In the genomic region with DNA sequence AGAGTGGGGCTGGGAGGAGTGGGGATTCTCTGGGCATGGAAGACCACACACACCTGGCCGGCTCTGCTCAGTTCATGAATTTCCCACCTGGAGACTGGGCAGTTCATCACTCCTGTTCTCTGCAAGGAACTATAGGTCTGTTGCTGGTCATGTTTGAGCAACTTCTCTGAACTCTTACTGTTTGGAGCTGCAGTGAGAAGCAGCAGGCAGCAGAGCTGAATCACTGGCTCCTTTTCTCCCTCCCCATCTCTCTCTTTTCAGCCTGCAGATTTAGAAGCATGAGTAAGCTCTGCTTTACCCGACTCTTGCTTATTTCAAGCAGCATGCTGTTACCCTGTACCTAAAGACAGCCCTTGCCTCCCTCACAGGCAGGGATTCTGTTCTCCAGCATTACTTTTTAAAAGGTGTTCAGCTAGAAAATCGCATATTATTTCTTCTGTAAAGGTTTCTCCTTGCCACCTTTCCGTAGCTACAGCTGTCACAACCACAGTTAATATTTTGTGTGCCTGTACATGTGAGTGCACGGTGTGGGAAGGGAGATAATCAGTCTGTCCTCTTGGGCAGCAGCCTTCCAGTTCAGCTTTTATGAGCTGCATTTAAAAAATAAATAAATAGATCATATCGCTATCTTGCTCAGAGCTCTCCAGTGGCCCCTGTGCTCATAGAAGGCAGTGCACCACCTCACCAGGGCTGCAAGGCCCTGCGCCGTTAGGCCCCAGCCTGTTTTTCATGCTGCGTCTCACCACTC, we compare ENCODE assay signal across 11 cellular contexts.
DNase-seq lines count a peak whose midpoint lies in the region; ATAC-seq and TF ChIP-seq lines count a peak whose summit lies in the region.
"Had no signal": no experiment of that assay in that cellular context is flagged by ENCODE, and none has a peak within 500 bp of the region (broad histone marks: within the 10 kb centered on the region; RNA-seq: fewer than 3 reads in every experiment).

No MANE protein-coding gene starts in this region.

- H3K4me1 ChIP-seq in thyroid gland = no peaks in the 10 kb centered on the region
- H3K4me1 ChIP-seq in suprapubic skin = no peaks in the 10 kb centered on the region

- no peak for ATAC-seq in GM19324 (IDR thresholded peaks at IDR 0.05; ENCODE audit: low FRiP score, unreplicated experiment)
- ATAC-seq: T-cell had no signal

- H3K9me3 ChIP-seq in thyroid gland (no peaks in the 10 kb centered on the region), suprapubic skin (no peaks in the 10 kb centered on the region)

- H3K27me3 ChIP-seq in thyroid gland (no peaks in the 10 kb centered on the region), suprapubic skin (no peaks in the 10 kb centered on the region)

- DNase-seq in Ammon's horn (ENCODE audit: low spot score) (peak; percentile 64), LHCN-M2 (ENCODE audit: low read depth) (peak; percentile 50), dedifferentiated amniotic fluid mesenchymal stem cell (ENCODE audit: extremely low spot score) (peak; percentile 31), nephron progenitor cell (no peak), thyroid gland (no peak), suprapubic skin (ENCODE audit: low spot score in 2 of 2) (no peak), NCI-H146 treated with DMSO at 0.1 percent for 48 hours (lab: John Stamatoyannopoulos, UW; ENCODE audit: unreplicated experiment) (no peak)
- DNase-seq: NCI-H146, T-cell had no signal

- peak overlapping the region; percentile 20 for H3K27ac Mint-ChIP-seq in nephron progenitor cell
- H3K27ac Mint-ChIP-seq: activated T-helper 2 cell treated with anti-CD3 and anti-CD28 coated beads, Interferon-gamma antibody, Interleukin-2, Interleukin-4, amounts not matched to agents 10 μg/mL and 5 μg/mL and 100 μg/mL, durations not matched to agents 14 hours and 24 hours and 36 hours; T-cell had no signal

- no peaks in the 10 kb centered on the region for H3K4me1 Mint-ChIP-seq in nephron progenitor cell
- H3K4me1 Mint-ChIP-seq: T-cell had no signal

- no peaks in the 10 kb centered on the region for H3K9me3 Mint-ChIP-seq in nephron progenitor cell
- H3K9me3 Mint-ChIP-seq: activated T-helper 2 cell treated with anti-CD3 and anti-CD28 coated beads, Interferon-gamma antibody, Interleukin-2, Interleukin-4, amounts not matched to agents 10 μg/mL and 5 μg/mL and 100 μg/mL, durations not matched to agents 14 hours and 24 hours and 36 hours; T-cell had no signal

- TF ChIP-seq CTCF in nephron progenitor cell (IDR thresholded peaks at IDR 0.05) = no peak
- no peak for TF ChIP-seq CTCF in thyroid gland (IDR thresholded peaks at IDR 0.05)
- TF ChIP-seq CTCF in suprapubic skin (IDR thresholded peaks at IDR 0.05) = no peak

- no peaks in the 10 kb centered on the region for H3K36me3 ChIP-seq in thyroid gland
- H3K36me3 ChIP-seq in suprapubic skin = no peaks in the 10 kb centered on the region

- TF ChIP-seq EP300 in suprapubic skin (IDR thresholded peaks at IDR 0.05) = no peak

- H3K4me3 Mint-ChIP-seq in nephron progenitor cell = no peak overlapping the region
- H3K4me3 Mint-ChIP-seq: T-cell had no signal

- H3K27ac ChIP-seq in thyroid gland (no peak overlapping the region), suprapubic skin (no peak overlapping the region)

- WGBS in thyroid gland, 2 donors = 79 to 88% methylated on average over 9 of the region's 9 CpGs
- WGBS in suprapubic skin = 87% methylated on average over 9 of the region's 9 CpGs

- peaks cover 4% of the 10 kb centered on the region for H3K36me3 Mint-ChIP-seq in nephron progenitor cell (ENCODE audit: low read depth)

- H3K27me3 Mint-ChIP-seq in nephron progenitor cell (ENCODE audit: low read depth, poor library complexity) = no peaks in the 10 kb centered on the region
- H3K27me3 Mint-ChIP-seq: T-cell had no signal

- TF ChIP-seq POLR2A in thyroid gland (IDR thresholded peaks at IDR 0.05) (no peak), suprapubic skin (IDR thresholded peaks at IDR 0.05) (no peak)

- H3K4me3 ChIP-seq in thyroid gland (replicated peaks in 1 of 3) = no peak overlapping the region
- no peak overlapping the region for H3K4me3 ChIP-seq in suprapubic skin

- intact Hi-C loops in thyroid gland (cut with DNase I) = no loop called here

Comparison
In these comparisons a context has a peak if more than half of its experiments do, and no peak if none do; other contexts are left out.
1. DNase-seq: peak in Ammon's horn (single experiment), LHCN-M2 (single experiment) and dedifferentiated amniotic fluid mesenchymal stem cell (single experiment); none in nephron progenitor cell (single experiment), thyroid gland (0 of 2), suprapubic skin (0 of 2) and NCI-H146 treated with DMSO at 0.1 percent for 48 hours (single experiment).